ENCODE assay signal across 8 cellular contexts in the genomic region with DNA sequence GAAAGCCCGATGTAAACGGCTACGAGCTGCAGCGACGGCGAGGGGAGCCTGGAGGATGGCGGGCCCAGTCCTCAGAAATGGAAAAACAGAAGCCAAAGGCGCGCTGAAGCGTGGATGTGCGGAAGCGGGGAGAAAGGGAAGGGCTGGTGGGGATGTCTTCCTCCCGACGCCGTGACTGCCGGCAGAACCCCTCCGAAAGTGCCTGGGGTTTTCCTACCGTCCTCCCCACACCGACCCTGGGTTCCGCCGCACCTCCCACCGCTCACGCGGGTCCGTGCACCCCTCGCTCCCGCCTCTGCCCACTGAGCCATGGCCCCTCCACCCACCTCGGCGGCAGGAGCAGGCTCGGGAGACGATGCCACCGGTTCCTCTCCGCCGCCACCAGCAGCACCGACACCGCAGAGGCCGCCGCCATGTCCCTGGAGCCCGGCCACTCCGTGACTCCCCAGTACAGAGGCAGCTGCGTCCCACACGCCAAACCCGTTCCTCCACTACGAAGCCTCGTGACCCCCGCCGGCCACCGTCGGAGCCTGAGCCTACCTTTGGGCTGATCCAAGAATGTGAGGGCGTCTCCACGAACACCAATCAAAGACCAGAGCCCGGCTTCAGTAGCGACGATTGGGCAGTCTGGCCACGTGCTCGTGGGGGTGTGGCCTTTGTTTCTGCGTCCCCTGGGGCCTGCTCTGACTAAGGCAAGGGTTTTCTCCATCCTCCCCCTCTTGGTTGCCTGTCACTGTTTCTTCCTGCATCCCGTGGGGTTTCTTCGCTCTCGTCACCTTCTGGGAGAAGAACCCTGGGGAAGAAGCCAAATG. TPM values are rescaled to one million over a fixed set of nuclear protein-coding genes. Genes with fewer than 3 reads are reported as not detected.
A peak's percentile ranks its signal among the peaks of the same experiment; 100 is the strongest.
DNase-seq lines count a peak whose midpoint lies in the region; ATAC-seq, FAIRE-seq and TF ChIP-seq lines count a peak whose summit lies in the region.

A gene (minus strand): TSS at position 471 of the 812 bp plus-strand sequence. CDS start 56 bp downstream, at position 415.

- no peaks in the 10 kb centered on the region for H3K36me3 ChIP-seq in kidney (ENCODE audit: control insufficient read depth in 1 of 2, insufficient read depth in 2 of 2, low read length in 2 of 2)

- no peaks in the 10 kb centered on the region for H3K9me3 Mint-ChIP-seq in chondrocyte (ENCODE audit: low read depth)

- H3K4me3 ChIP-seq in kidney (ENCODE audit: low read length in 2 of 2) = peak within 1 kb of the TSS; percentile 78 to 85

- peak within 1 kb of the TSS; percentile 100 for H3K27ac Mint-ChIP-seq in chondrocyte (ENCODE audit: unreplicated experiment)

- H3K27me3 Mint-ChIP-seq in chondrocyte (ENCODE audit: low read depth) = no peaks in the 10 kb centered on the region

- peaks cover 36% of the 10 kb centered on the region for H3K4me1 Mint-ChIP-seq in chondrocyte (ENCODE audit: low read depth)

- H3K27ac ChIP-seq in kidney (ENCODE audit: low read depth in 2 of 2, low read length in 2 of 2) = peak within 1 kb of the TSS; percentile 95 to 96

- no peaks in the 10 kb centered on the region for H3K9me3 ChIP-seq in kidney (ENCODE audit: control insufficient read depth in 1 of 2, low read length in 2 of 2)

- peak within 1 kb of the TSS; percentile 63 to 92 for H3K9ac ChIP-seq in kidney (ENCODE audit: low read length in 2 of 2)

- no peaks in the 10 kb centered on the region for H3K36me3 Mint-ChIP-seq in chondrocyte (ENCODE audit: low read depth)

- TF ChIP-seq CTCF in AG09319 (IDR thresholded peaks at IDR 0.05; ENCODE audit: low read depth, low read length) = no peak
- no peak for TF ChIP-seq CTCF in chondrocyte (IDR thresholded peaks at IDR 0.05)
- no peak for TF ChIP-seq CTCF in kidney (IDR thresholded peaks at IDR 0.05; ENCODE audit: borderline replicate concordance, extremely low read depth, insufficient read depth)

- DNase-seq in AG09319 (ENCODE audit: extremely low read depth, low read depth) (peak; percentile 94), NCI-H510A (lab: John Stamatoyannopoulos, UW) (peak; percentile 97), chondrocyte (ENCODE audit: low spot score) (peak; percentile 98), kidney (peak; percentile 99)
- DNase-seq in activated CD4-positive, alpha-beta T cell treated with anti-CD3 and anti-CD28 coated beads for 24 hours (ENCODE audit: low read depth in 2 of 2) = peak; percentile 94 to 96
- peak; percentile 99 for DNase-seq in stimulated activated CD4-positive, alpha-beta T cell treated with anti-CD3 and anti-CD28 coated beads, Interleukin-15, amount 100 ng/mL, for 24 hours

- peak within 1 kb of the TSS; percentile 98 for H3K4me3 Mint-ChIP-seq in chondrocyte (ENCODE audit: unreplicated experiment)

- peaks cover 2 to 10% of the 10 kb centered on the region in 2 donors for H3K4me1 ChIP-seq in kidney (ENCODE audit: control insufficient read depth in 1 of 2, insufficient read depth in 1 of 2, low read depth in 1 of 2, low read length in 2 of 2)

- peak; percentile 82 for FAIRE-seq in kidney (lab: Jason Lieb, UNC)

- ATAC-seq in GM19035 (IDR thresholded peaks at IDR 0.05; ENCODE audit: unreplicated experiment) = peak; percentile 99
- ATAC-seq in HG03354 (IDR thresholded peaks at IDR 0.05; ENCODE audit: poor library complexity, severe bottlenecking, unreplicated experiment) = peak; percentile 99

- intact Hi-C loops in kidney (cut with DNase I) = no loop called here

RNA-seq across cellular contexts. Expression of the gene that starts here (rescaled TPM):
- total RNA-seq in chondrocyte = 17.8 to 24.1 TPM (median 23.3 TPM) in 3 replicates
- 35.3 TPM for total RNA-seq in kidney
- 85.5 TPM for polyA plus RNA-seq in kidney (ENCODE audit: insufficient read depth, low read depth, low replicate concordance)

Comparison
In these comparisons a context has a peak if more than half of its experiments do, and no peak if none do; other contexts are left out.
1. Peak in every context shown above with its lines: DNase-seq, ATAC-seq, H3K4me3 ChIP-seq and H3K27ac ChIP-seq.